8 cellular contexts compared by ENCODE assay signal in genomic region chr1:207752456-207753132, GRCh38. TPM values are rescaled to one million over a fixed set of nuclear protein-coding genes. Genes with fewer than 3 reads are reported as not detected.
DNase-seq lines count a peak whose midpoint lies in the region; ATAC-seq, FAIRE-seq and TF ChIP-seq lines count a peak whose summit lies in the region.

No MANE protein-coding gene starts in this region.

- ATAC-seq in GM18499 (IDR thresholded peaks at IDR 0.05; ENCODE audit: insufficient read depth, unreplicated experiment), result peak; percentile 22
- ATAC-seq in HG03039 (IDR thresholded peaks at IDR 0.05; ENCODE audit: unreplicated experiment), result peak; percentile 34

- in situ Hi-C loops in brain microvascular endothelial cell (cut with HindIII; ENCODE audit: low pct_ligation_motif_present, low sequenced_read_pairs), result no loop called here

- DNase-seq in A172 (ENCODE audit: low spot score) (peak; percentile 23), Peyer's patch (peak in 2 of 3 donors; percentile 79 to 85), brain microvascular endothelial cell (no peak), kidney glomerular epithelial cell (lab: John Stamatoyannopoulos, UW) (peak; percentile 58), frontal cortex (ENCODE audit: low spot score in 2 of 2) (no peak)
- DNase-seq in stimulated activated CD4-positive, alpha-beta T cell treated with anti-CD3 and anti-CD28 coated beads, Interleukin-4, amount 100 ng/mL, for 24 hours, result peak; percentile 36

- H3K4me1 ChIP-seq in Peyer's patch, result peaks cover 0 to 51% (median 7%) of the 10 kb centered on the region in 4 donors

- H3K4me3 ChIP-seq in Peyer's patch (peak overlapping the region; percentile 73 to 93 (median 74)), brain microvascular endothelial cell (ENCODE audit: low read depth, low read length) (peak overlapping the region; percentile 95)

- H3K27ac ChIP-seq in Peyer's patch (peak overlapping the region; percentile 83 to 97 (median 90)), brain microvascular endothelial cell (peak overlapping the region; percentile 63)

- H3K9me3 ChIP-seq in Peyer's patch, result no peaks in the 10 kb centered on the region

- H3K27me3 ChIP-seq in Peyer's patch (no peaks in the 10 kb centered on the region), brain microvascular endothelial cell (replicated peaks) (no peaks in the 10 kb centered on the region)

- TF ChIP-seq CTCF in Peyer's patch (IDR thresholded peaks at IDR 0.05) (no peak), brain microvascular endothelial cell (IDR thresholded peaks at IDR 0.05; ENCODE audit: low read depth, low read length, missing control alignments) (no peak)

- TF ChIP-seq POLR2A in Peyer's patch (IDR thresholded peaks at IDR 0.05), result peak in 1 of 2 donors; percentile 57

- FAIRE-seq in frontal cortex (lab: Jason Lieb, UNC), result no peak

- H3K36me3 ChIP-seq in Peyer's patch, result peaks cover 0 to 9% (median 0%) of the 10 kb centered on the region in 3 donors
- H3K36me3 ChIP-seq in brain microvascular endothelial cell (replicated peaks), result no peaks in the 10 kb centered on the region

RNA-seq across cellular contexts. Expression of gene CD46, which starts 0.7 kb away (rescaled TPM):
- total RNA-seq in A172 (2014; rRNA removed; shearing (Covaris generic)), result 134 and 148 TPM in 2 replicates
- total RNA-seq in Peyer's patch (100 to 1,000 TPM; 102 to 204 (median 176) TPM), frontal cortex (87.6 TPM)

Comparison
In these comparisons a context has a peak if more than half of its experiments do, and no peak if none do; other contexts are left out.
1. DNase-seq: peak in A172 (single experiment), Peyer's patch (2 of 3), kidney glomerular epithelial cell (single experiment) and stimulated activated CD4-positive, alpha-beta T cell treated with anti-CD3 and anti-CD28 coated beads, Interleukin-4, amount 100 ng/mL, for 24 hours (single experiment); none in brain microvascular endothelial cell (single experiment) and frontal cortex (0 of 2).